18 cellular contexts compared by ENCODE assay signal in genomic region chr2:124649001-124649400, GRCh38.
DNase-seq lines count a peak whose midpoint lies in the region; ATAC-seq and TF ChIP-seq lines count a peak whose summit lies in the region.
"Had no signal": no experiment of that assay in that cellular context is flagged by ENCODE, and none has a peak within 500 bp of the region (broad histone marks: within the 10 kb centered on the region; RNA-seq: fewer than 3 reads in every experiment).

No MANE protein-coding gene starts in this region.

- no peaks in the 10 kb centered on the region for H3K4me1 ChIP-seq in GM23338 (ENCODE audit: insufficient read depth)
- H3K4me1 ChIP-seq: BLaER1 had no signal

- no peaks in the 10 kb centered on the region for H3K27me3 ChIP-seq in GM23338 (ENCODE audit: insufficient read depth)
- H3K27me3 ChIP-seq: BLaER1 had no signal

- no peak overlapping the region for H3K4me2 ChIP-seq in GM23338
- H3K4me2 ChIP-seq: BLaER1 had no signal

- no peak for TF ChIP-seq CTCF in GM23338 (conservative IDR thresholded peaks at IDR 0.05; ENCODE audit: low read depth in 2 of 2)
- TF ChIP-seq CTCF in epithelial cell of proximal tubule (conservative IDR thresholded peaks at IDR 0.05; ENCODE audit: low read depth, low read length): no peak

- H3F3A ChIP-seq in GM23338 (replicated peaks; ENCODE audit: low read depth): no peaks in the 10 kb centered on the region

- no peak for ATAC-seq in GM23338
- ATAC-seq in HG03196 (IDR thresholded peaks at IDR 0.05; ENCODE audit: unreplicated experiment): no peak
- ATAC-seq in HG03342 (IDR thresholded peaks at IDR 0.05; ENCODE audit: unreplicated experiment): no peak
- ATAC-seq: HCT116 had no signal

- no peak overlapping the region for H3K4me3 Mint-ChIP-seq in GM23338
- H3K4me3 Mint-ChIP-seq: CD14-positive monocyte; CD4-positive, alpha-beta memory T cell; HFFc6 had no signal

- H3K4me1 Mint-ChIP-seq in GM23338: peaks cover 8% of the 10 kb centered on the region; the same call in 2 of the 3 replicates
- H3K4me1 Mint-ChIP-seq: CD14-positive monocyte; CD4-positive, alpha-beta memory T cell had no signal

- no peaks in the 10 kb centered on the region for H3K79me2 ChIP-seq in GM23338 (replicated peaks; ENCODE audit: insufficient read depth)

- H2AFZ ChIP-seq in GM23338: no peak overlapping the region

- H3K9me3 Mint-ChIP-seq in GM23338: no peaks in the 10 kb centered on the region; the same call in 2 of the 3 replicates

- peak overlapping the region; percentile 21; the same call in 1 of the 2 replicates for H3K27ac Mint-ChIP-seq in GM23338
- H3K27ac Mint-ChIP-seq: CD4-positive, alpha-beta memory T cell; HFFc6 had no signal

- no peaks in the 10 kb centered on the region for H3K36me3 ChIP-seq in GM23338 (ENCODE audit: insufficient read depth)
- H3K36me3 ChIP-seq: BLaER1 had no signal

- no peak overlapping the region for H3K4me3 ChIP-seq in GM23338
- no peak overlapping the region for H3K4me3 ChIP-seq in epithelial cell of proximal tubule (ENCODE audit: low read depth, low read length)
- H3K4me3 ChIP-seq: BLaER1 had no signal

- H3K27me3 Mint-ChIP-seq in GM23338 (ENCODE audit: insufficient read depth, low read depth, poor library complexity): no peaks in the 10 kb centered on the region
- H3K27me3 Mint-ChIP-seq: CD4-positive, alpha-beta memory T cell had no signal

- DNase-seq in GM23338 (ENCODE audit: low spot score) (no peak), epithelial cell of proximal tubule (ENCODE audit: low read depth) (peak; percentile 54), left kidney (ENCODE audit: low read depth, low spot score) (peak; percentile 17), substantia nigra (lab: John Stamatoyannopoulos, UW) (no peak), pons (ENCODE audit: low spot score) (no peak)
- DNase-seq: 8988T; Calu3; CD4-positive, alpha-beta memory T cell; DMS79 treated with DMSO at 0.1 percent for 48 hours; GF-D8; GOT3; H7; HFFc6 had no signal

- no peaks in the 10 kb centered on the region; the same call in 1 of the 2 replicates for H3K9me2 ChIP-seq in GM23338 (ENCODE audit: insufficient read depth)

- H3K36me3 Mint-ChIP-seq in GM23338 (ENCODE audit: low read depth): no peaks in the 10 kb centered on the region
- H3K36me3 Mint-ChIP-seq: CD14-positive monocyte; CD4-positive, alpha-beta memory T cell had no signal

- no peak overlapping the region for H3K27ac ChIP-seq in GM23338 (ENCODE audit: low read depth)
- no peak overlapping the region for H3K27ac ChIP-seq in substantia nigra (ENCODE audit: low read depth, low read length, poor library complexity, severe bottlenecking)
- H3K27ac ChIP-seq: BLaER1 had no signal

- no peaks in the 10 kb centered on the region for H4K20me1 ChIP-seq in GM23338 (replicated peaks; ENCODE audit: insufficient read depth)
- H4K20me1 ChIP-seq: BLaER1 had no signal

TF ChIP-seq in GM23338, 12 proteins besides CTCF, POLR2A, EP300 and RAD21 (continues in another document):
- TF ChIP-seq EZH2phosphoT487 (IDR thresholded peaks at IDR 0.05; ENCODE audit: unreplicated experiment) (no peak), ETS1 (IDR thresholded peaks at IDR 0.05) (no peak), STAT1 (IDR thresholded peaks at IDR 0.05; ENCODE audit: unreplicated experiment) (no peak), REST (IDR thresholded peaks at IDR 0.05; ENCODE audit: unreplicated experiment) (no peak), POLR2AphosphoS5 (IDR thresholded peaks at IDR 0.05; ENCODE audit: low read depth) (no peak), EZH2 (IDR thresholded peaks at IDR 0.05; ENCODE audit: low read depth, unreplicated experiment) (no peak), CREB1 (CRISPR knock-in tag; IDR thresholded peaks at IDR 0.05; ENCODE audit: low read depth) (no peak), ZNF331 (CRISPR knock-in tag; IDR thresholded peaks at IDR 0.05; ENCODE audit: low read depth) (no peak), NANOG (IDR thresholded peaks at IDR 0.05; ENCODE audit: borderline replicate concordance) (no peak), ZNF114 (CRISPR knock-in tag; IDR thresholded peaks at IDR 0.05) (no peak)

Comparison
In these comparisons a context has a peak if more than half of its experiments do, and no peak if none do; other contexts are left out.
1. DNase-seq: peak in epithelial cell of proximal tubule (single experiment) and left kidney (single experiment); none in GM23338 (single experiment), substantia nigra (0 of 49) and pons (single experiment).